15 cellular contexts compared by ENCODE assay signal in genomic region chr1:221698579-221699349, GRCh38. TPM values are rescaled to one million over a fixed set of nuclear protein-coding genes. Genes with fewer than 3 reads are reported as not detected.
DNase-seq lines count a peak whose midpoint lies in the region; ATAC-seq, FAIRE-seq and TF ChIP-seq lines count a peak whose summit lies in the region.
"Had no signal": no experiment of that assay in that cellular context is flagged by ENCODE, and none has a peak within 500 bp of the region (broad histone marks: within the 10 kb centered on the region; RNA-seq: fewer than 3 reads in every experiment).

No MANE protein-coding gene starts in this region.

- peaks cover 43% of the 10 kb centered on the region for H3K4me1 Mint-ChIP-seq in dendritic cell treated with granulocyte-macrophage colony-stimulating factor and Interleukin-4, amounts not matched to agents 40 ng/mL and 50 ng/mL, for 4 days (ENCODE audit: low read depth)

- TF ChIP-seq POLR2A in GM12892 (IDR thresholded peaks at IDR 0.05; ENCODE audit: low read depth, low read length), result no peak; the same call in 1 of the 2 replicates

- H3K9me3 ChIP-seq in psoas muscle, result no peaks in the 10 kb centered on the region
- H3K9me3 ChIP-seq: BLaER1 had no signal

- intact Hi-C loops in dendritic cell treated with granulocyte-macrophage colony-stimulating factor and Interleukin-4, amounts not matched to agents 40 ng/mL and 50 ng/mL, for 4 days (cut with micrococcal nuclease), result no loop called here
- intact Hi-C loops in psoas muscle (cut with DNase I), result no loop called here

- peaks cover 11% of the 10 kb centered on the region for H3K36me3 Mint-ChIP-seq in dendritic cell treated with granulocyte-macrophage colony-stimulating factor and Interleukin-4, amounts not matched to agents 40 ng/mL and 50 ng/mL, for 4 days (ENCODE audit: low read depth)

- peaks cover 0 to 25% of the 10 kb centered on the region in 2 donors for H3K36me3 ChIP-seq in psoas muscle (ENCODE audit: insufficient read depth in 1 of 2, low read depth in 1 of 2)

- no peak overlapping the region for H3K4me3 ChIP-seq in psoas muscle
- no peak overlapping the region for H3K4me3 ChIP-seq in coronary artery
- H3K4me3 ChIP-seq: BLaER1, SK-N-MC had no signal

- H3K27me3 Mint-ChIP-seq in dendritic cell treated with granulocyte-macrophage colony-stimulating factor and Interleukin-4, amounts not matched to agents 40 ng/mL and 50 ng/mL, for 4 days, result no peaks in the 10 kb centered on the region

- DNase-seq in GM12892 (ENCODE audit: insufficient read length) (no peak), NOMO-1 (lab: John Stamatoyannopoulos, UW; ENCODE audit: unreplicated experiment in 2 of 2) (peak; percentile 49 to 84), psoas muscle (no peak), NCI-H1436 treated with DMSO at 0.1 percent for 48 hours (lab: John Stamatoyannopoulos, UW) (no peak), coronary artery (ENCODE audit: low spot score) (no peak)
- no peak for DNase-seq in activated CD8-positive, alpha-beta memory T cell treated with anti-CD3 and anti-CD28 coated beads for 24 hours
- DNase-seq: activated gamma-delta T cell treated with Interleukin-2 at 50 U/mL for 16 hours, islet precursor cell, NCI-H1105, NCI-H2227 treated with DMSO at 0.1 percent for 48 hours had no signal

- ATAC-seq in psoas muscle, result peak in 2 of 4 donors; percentile 6 to 11
- ATAC-seq in HG03521 (IDR thresholded peaks at IDR 0.05; ENCODE audit: unreplicated experiment), result no peak

- no peak overlapping the region for H3K4me3 Mint-ChIP-seq in dendritic cell treated with granulocyte-macrophage colony-stimulating factor and Interleukin-4, amounts not matched to agents 40 ng/mL and 50 ng/mL, for 4 days

- TF ChIP-seq CTCF in psoas muscle (IDR thresholded peaks at IDR 0.05), result no peak
- TF ChIP-seq CTCF in coronary artery (IDR thresholded peaks at IDR 0.05), result no peak

- peak; percentile 66 for FAIRE-seq in GM12892 (lab: Jason Lieb, UNC)
- FAIRE-seq: GM18507 had no signal

- H3K27ac Mint-ChIP-seq in dendritic cell treated with granulocyte-macrophage colony-stimulating factor and Interleukin-4, amounts not matched to agents 40 ng/mL and 50 ng/mL, for 4 days, result peak overlapping the region; percentile 46

- H3K27ac ChIP-seq in psoas muscle (peak overlapping the region; percentile 48), coronary artery (no peak overlapping the region)
- H3K27ac ChIP-seq: BLaER1, SK-N-MC had no signal

- no peaks in the 10 kb centered on the region for H3K9me3 Mint-ChIP-seq in dendritic cell treated with granulocyte-macrophage colony-stimulating factor and Interleukin-4, amounts not matched to agents 40 ng/mL and 50 ng/mL, for 4 days

- H3K4me1 ChIP-seq in psoas muscle, result peaks cover 5% of the 10 kb centered on the region

- WGBS in psoas muscle, 3 donors, result 86 to 93% (median 90%) methylated on average over 4 of the region's 4 CpGs

- no peaks in the 10 kb centered on the region for H3K27me3 ChIP-seq in psoas muscle (ENCODE audit: insufficient read depth in 3 of 3, low read length in 2 of 3)
- H3K27me3 ChIP-seq: BLaER1 had no signal

RNA-seq across cellular contexts. Expression of gene DUSP10, which starts 43.1 kb away (rescaled TPM):
- polyA plus RNA-seq in GM12892 (2012; ENCODE audit: missing spikeins), result 14.6 TPM
- total RNA-seq in psoas muscle, result 10 to 100 TPM in 2 of 4 donors, 1 to 10 TPM in 2; 5.2 to 15.5 (median 9.3) TPM
- polyA plus RNA-seq in psoas muscle, result 1 to 10 TPM; 4.7 to 6.1 (median 4.8) TPM

Comparison
In these comparisons a context has a peak if more than half of its experiments do, and no peak if none do; other contexts are left out.
1. DNase-seq: peak in NOMO-1 (2 of 2); none in GM12892 (single experiment), psoas muscle (0 of 2), NCI-H1436 treated with DMSO at 0.1 percent for 48 hours (single experiment), coronary artery (single experiment) and activated CD8-positive, alpha-beta memory T cell treated with anti-CD3 and anti-CD28 coated beads for 24 hours (single experiment).